18 cellular contexts compared by ENCODE assay signal in genomic region chr18:28088477-28088876, GRCh38.
DNase-seq lines count a peak whose midpoint lies in the region; ATAC-seq and TF ChIP-seq lines count a peak whose summit lies in the region.
"Had no signal": no experiment of that assay in that cellular context is flagged by ENCODE, and none has a peak within 500 bp of the region (broad histone marks: within the 10 kb centered on the region; RNA-seq: fewer than 3 reads in every experiment).

No MANE protein-coding gene starts in this region.

- H3K79me2 ChIP-seq in osteoblast (ENCODE audit: insufficient read depth, low read length): peaks cover 78% of the 10 kb centered on the region

- 52 to 57% methylated on average over 3 of the region's 3 CpGs for WGBS in heart right ventricle, 2 donors

- H3K36me3 ChIP-seq in cardiac muscle cell (no peaks in the 10 kb centered on the region), heart right ventricle (no peaks in the 10 kb centered on the region), osteoblast (ENCODE audit: insufficient read depth, low read length) (no peaks in the 10 kb centered on the region)

- DNase-seq in cardiac muscle cell (ENCODE audit: low read depth in 1 of 2, low spot score in 1 of 2): peak in 1 of 2 donors; percentile 72
- no peak for DNase-seq in cardiac septum (ENCODE audit: low spot score)
- no peak for DNase-seq in heart right ventricle
- peak; percentile 67 for DNase-seq in islet precursor cell
- DNase-seq in osteoblast (ENCODE audit: insufficient read length, low spot score, missing footprints): no peak
- DNase-seq in activated CD4-positive, alpha-beta T cell treated with anti-CD3 and anti-CD28 coated beads for 1 hour: no peak
- no peak for DNase-seq in H4 (ENCODE audit: low spot score)
- DNase-seq: COR-L47, IMR-90, Kasumi-1, NCI-H1105 treated with DMSO at 0.1 percent for 48 hours, NCI-H187, NCI-H2171, NCI-H774, SHP77 had no signal

- TF ChIP-seq CTCF in cardiac muscle cell (IDR thresholded peaks at IDR 0.05; ENCODE audit: low read depth, low read length): no peak
- TF ChIP-seq CTCF in heart right ventricle (IDR thresholded peaks at IDR 0.05): no peak
- no peak for TF ChIP-seq CTCF in osteoblast (IDR thresholded peaks at IDR 0.05; ENCODE audit: extremely low read depth, low read depth, low read length)

- no peaks in the 10 kb centered on the region for H4K20me1 ChIP-seq in osteoblast (ENCODE audit: insufficient read depth, low read length)

- ATAC-seq in heart right ventricle (peak in 6 of 8 donors; percentile 24 to 69 (median 52)), GM18502 (IDR thresholded peaks at IDR 0.05; ENCODE audit: poor library complexity, unreplicated experiment) (no peak)
- ATAC-seq: GM12878 had no signal

- no peak overlapping the region for H2AFZ ChIP-seq in osteoblast (ENCODE audit: low read length)

- peak overlapping the region; percentile 73 for H3K27ac ChIP-seq in cardiac muscle cell
- H3K27ac ChIP-seq in heart right ventricle: peak overlapping the region in 6 of 10 donors; percentile 5 to 54 (median 41)
- H3K27ac ChIP-seq in osteoblast (ENCODE audit: low read depth, low read length): peak overlapping the region; percentile 44
- H3K27ac ChIP-seq: C4-2B had no signal

- H3K4me1 ChIP-seq in cardiac muscle cell (ENCODE audit: low read depth) (peaks cover 69% of the 10 kb centered on the region), heart right ventricle (peaks cover 0 to 76% (median 36%) of the 10 kb centered on the region in 9 donors), osteoblast (ENCODE audit: insufficient read depth, low read length) (peaks cover 31% of the 10 kb centered on the region)

- no peaks in the 10 kb centered on the region for H3K9me3 ChIP-seq in cardiac muscle cell (ENCODE audit: low read depth)
- H3K9me3 ChIP-seq in heart right ventricle: no peaks in the 10 kb centered on the region
- H3K9me3 ChIP-seq in osteoblast (ENCODE audit: low read depth, low read length): no peaks in the 10 kb centered on the region

- H3K27me3 ChIP-seq in cardiac muscle cell (no peaks in the 10 kb centered on the region), heart right ventricle (no peaks in the 10 kb centered on the region), osteoblast (ENCODE audit: insufficient read depth, low read length) (no peaks in the 10 kb centered on the region)

- H3K4me3 ChIP-seq in cardiac muscle cell (no peak overlapping the region), heart right ventricle (no peak overlapping the region), osteoblast (ENCODE audit: insufficient read depth, low read length) (no peak overlapping the region)
- H3K4me3 ChIP-seq: GM12878 had no signal

- no peak overlapping the region for H3K4me2 ChIP-seq in osteoblast (ENCODE audit: insufficient read depth, low read length)

- intact Hi-C loops in cardiac septum (cut with DNase I) (no loop called here), heart right ventricle (cut with DNase I) (no loop called here)
